In the genomic region with DNA sequence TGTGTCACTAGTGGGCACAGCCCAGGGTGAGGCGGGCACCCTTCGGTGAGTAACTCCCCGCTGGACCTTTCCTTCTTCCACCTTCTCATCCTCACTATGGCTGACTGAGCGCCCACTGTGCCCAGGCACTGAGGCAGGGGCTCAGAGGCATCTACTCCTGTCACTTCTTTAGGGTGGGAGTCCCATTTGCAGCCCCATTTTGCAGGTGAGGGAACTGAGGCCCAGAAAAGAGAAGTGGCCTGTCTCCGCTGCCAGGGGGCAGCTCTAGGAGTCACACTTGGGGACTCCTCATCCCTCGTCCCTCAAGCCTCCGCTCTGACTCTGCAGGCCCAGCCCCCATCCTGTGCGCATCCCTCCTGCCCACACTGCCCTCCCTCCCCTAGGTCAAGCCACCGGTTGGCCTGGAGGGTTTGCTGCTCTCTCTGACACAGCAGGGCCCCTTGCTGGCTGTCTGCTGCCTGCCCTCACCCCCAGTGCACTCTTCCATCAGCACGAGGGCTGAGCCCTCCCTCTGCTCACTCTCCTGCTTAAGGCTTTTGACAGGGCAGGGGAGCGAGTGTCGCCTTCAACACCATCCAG, we compare ENCODE assay signal across 29 cellular contexts.
"Had no signal": no experiment of that assay in that cellular context is flagged by ENCODE, and none has a peak within 500 bp of the region (broad histone marks: within the 10 kb centered on the region; RNA-seq: fewer than 3 reads in every experiment).

No MANE protein-coding gene starts in this region.

- H3K36me3 ChIP-seq: gastroesophageal sphincter, heart left ventricle, lower lobe of right lung, stomach, thyroid gland, vagina had no signal

- H3K4me1 ChIP-seq: gastroesophageal sphincter, heart left ventricle, lower lobe of right lung, parathyroid adenoma, vagina had no signal

- H3K9ac ChIP-seq: parathyroid adenoma had no signal

- H2AFZ ChIP-seq: hepatocyte, parathyroid adenoma had no signal

- FAIRE-seq: keratinocyte had no signal

- DNase-seq: cortex of kidney; dorsolateral prefrontal cortex; effector CD4-positive, alpha-beta T cell; endodermal cell; foreskin fibroblast; heart left ventricle; immature natural killer cell; left ventricle myocardium superior; lower lobe of right lung; mucosa of descending colon; naive B cell; stimulated activated CD4-positive, alpha-beta T cell treated with anti-CD3 and anti-CD28 coated beads, Interleukin-12 subunit alpha, Interleukin-12 subunit beta, amount 100 ng/mL, for 4 hours; stimulated activated CD4-positive, alpha-beta T cell treated with anti-CD3 and anti-CD28 coated beads, Interleukin-1b, Interleukin-23, amount 100 ng/mL, for 48 hours; stimulated activated CD4-positive, alpha-beta T cell treated with anti-CD3 and anti-CD28 coated beads, Interleukin-4, amount 100 ng/mL, for 1 hour; stimulated activated CD8-positive, alpha-beta memory T cell treated with anti-CD3 and anti-CD28 coated beads, Interleukin-4, amount 100 ng/mL, for 48 hours; stimulated activated naive CD4-positive, alpha-beta T cell treated with Interleukin-2 at 50 U/mL for 16 hours; stomach; thyroid gland; trophoblast cell had no signal

- ATAC-seq: esophagus mucosa; gastroesophageal sphincter; heart left ventricle; left ventricle myocardium superior; lower lobe of right lung; mucosa of descending colon; natural killer cell treated with Interleukin-12 subunit alpha and Interleukin-12 subunit beta and Interleukin-15 and Interleukin-18, amount 100 ng/mL, for 72 hours; sciatic nerve had no signal

- H3K4me3 ChIP-seq: dorsolateral prefrontal cortex, gastroesophageal sphincter, heart left ventricle, hepatocyte, lower lobe of right lung, mucosa of descending colon, smooth muscle cell, stomach, thyroid gland, vagina had no signal

- H3K27me3 ChIP-seq: hepatocyte, thyroid gland, vagina had no signal

- H3K27ac ChIP-seq: dorsolateral prefrontal cortex, epithelial cell of prostate, gastroesophageal sphincter, heart left ventricle, hepatocyte, lower lobe of right lung, parathyroid adenoma, stomach, thyroid gland, vagina had no signal

- H3K79me2 ChIP-seq: hepatocyte, parathyroid adenoma had no signal

- H3K4me2 ChIP-seq: hepatocyte, smooth muscle cell had no signal

- H3K9me3 ChIP-seq: gastroesophageal sphincter, heart left ventricle, lower lobe of right lung, mucosa of descending colon, stomach, thyroid gland, vagina had no signal
